Comparison of ENCODE assay signal across 33 cellular contexts in the genomic region with DNA sequence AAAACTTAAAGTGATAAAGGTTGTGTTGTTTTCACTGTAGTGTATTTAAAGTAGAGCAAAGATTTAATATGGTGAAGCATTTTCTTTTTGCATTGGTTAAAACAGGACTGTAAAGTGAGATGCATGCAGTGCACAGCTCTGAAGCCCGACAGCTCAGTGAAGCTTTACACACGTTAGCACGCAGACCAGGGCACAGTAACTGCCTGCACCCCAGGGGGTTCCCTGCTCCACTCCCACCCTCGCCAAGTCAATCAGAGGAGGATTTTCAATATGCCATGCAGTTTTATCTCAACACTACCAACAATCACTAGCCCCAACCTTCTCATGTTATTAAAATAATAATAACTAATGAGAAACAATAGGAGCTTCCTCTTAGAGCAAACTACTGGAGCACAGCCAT. TPM values are rescaled to one million over a fixed set of nuclear protein-coding genes. Genes with fewer than 3 reads are reported as not detected.
"Had no signal": no experiment of that assay in that cellular context is flagged by ENCODE, and none has a peak within 500 bp of the region (broad histone marks: within the 10 kb centered on the region; RNA-seq: fewer than 3 reads in every experiment).

No MANE protein-coding gene starts in this region.

- H3K4me1 ChIP-seq: adrenal gland, psoas muscle had no signal

- H3K27me3 Mint-ChIP-seq: activated CD4-positive, alpha-beta T cell treated with anti-CD3 and anti-CD28 coated beads for 36 hours; activated naive CD8-positive, alpha-beta T cell treated with anti-CD3 and anti-CD28 coated beads for 36 hours; brain; naive thymus-derived CD4-positive, alpha-beta T cell; stimulated activated naive CD8-positive, alpha-beta T cell treated with anti-CD3 and anti-CD28 coated beads, Interleukin-15, amount 100 ng/mL, for 72 hours had no signal

- H3K27ac Mint-ChIP-seq: activated CD4-positive, alpha-beta T cell treated with anti-CD3 and anti-CD28 coated beads for 36 hours; activated naive CD4-positive, alpha-beta T cell treated with anti-CD3 and anti-CD28 coated beads for 36 hours; activated naive CD8-positive, alpha-beta T cell treated with anti-CD3 and anti-CD28 coated beads for 36 hours; mesothelial cell of epicardium had no signal

- ATAC-seq: gastrocnemius medialis had no signal

- H2AFZ ChIP-seq: hepatocyte had no signal

- H3K9me3 ChIP-seq: adrenal gland, gastrocnemius medialis, pancreas, psoas muscle, sigmoid colon, thyroid gland, upper lobe of left lung, vagina had no signal

- H3K36me3 ChIP-seq: adrenal gland, cardiac muscle cell, gastrocnemius medialis, thyroid gland, upper lobe of left lung had no signal

- H3K27me3 ChIP-seq: adrenal gland, cardiac muscle cell, dorsolateral prefrontal cortex, gastrocnemius medialis, hepatocyte, pancreas, sigmoid colon, thyroid gland, upper lobe of left lung, vagina had no signal

- FAIRE-seq: keratinocyte, pancreas, small intestine had no signal

- H3K79me2 ChIP-seq: hepatocyte had no signal

- H3K9me3 Mint-ChIP-seq: activated naive CD4-positive, alpha-beta T cell treated with anti-CD3 and anti-CD28 coated beads for 36 hours; activated naive CD8-positive, alpha-beta T cell treated with anti-CD3 and anti-CD28 coated beads for 36 hours; activated T-helper 1 cell treated with anti-CD3 and anti-CD28 coated beads, Interleukin-12 subunit alpha, Interleukin-12 subunit beta, Interleukin-2, Interleukin-4 antibody, amounts not matched to agents 30 ng/mL and 10 ng/mL and 1 ng/mL, durations not matched to agents 14 hours and 24 hours and 36 hours; brain; mesothelial cell of epicardium; naive thymus-derived CD4-positive, alpha-beta T cell; stimulated activated effector memory CD8-positive, alpha-beta T cell treated with anti-CD3 and anti-CD28 coated beads, Interleukin-12 subunit alpha, Interleukin-12 subunit beta, amount 100 ng/mL, for 72 hours; stimulated activated naive CD8-positive, alpha-beta T cell treated with anti-CD3 and anti-CD28 coated beads, Interleukin-15, amount 100 ng/mL, for 72 hours had no signal

- DNase-seq: activated CD4-positive, alpha-beta T cell treated with anti-CD3 and anti-CD28 coated beads for 36 hours; activated CD4-positive, CD25-positive, alpha-beta regulatory T cell; activated effector memory CD4-positive, alpha-beta T cell treated with anti-CD3 and anti-CD28 coated beads, Interleukin-2, amount 50 U/mL, for 16 hours; activated naive CD4-positive, alpha-beta T cell treated with anti-CD3 and anti-CD28 coated beads for 36 hours; activated naive CD8-positive, alpha-beta T cell treated with anti-CD3 and anti-CD28 coated beads for 36 hours; activated T-cell treated with anti-CD3 and anti-CD28 coated beads, Interleukin-2, amount 50 U/mL, for 1 hour; adrenal gland; aorta; dorsolateral prefrontal cortex; effector memory CD4-positive, alpha-beta T cell; erythroblast; gastrocnemius medialis; left cardiac atrium; left ventricle myocardium superior; naive thymus-derived CD4-positive, alpha-beta T cell; psoas muscle; sigmoid colon; small intestine; stimulated activated CD4-positive, alpha-beta T cell treated with anti-CD3 and anti-CD28 coated beads, Interleukin-4, amount 100 ng/mL, for 24 hours; stimulated activated naive CD8-positive, alpha-beta T cell treated with anti-CD3 and anti-CD28 coated beads, Interleukin-15, amount 100 ng/mL, for 72 hours; upper lobe of left lung had no signal

- H3K4me3 Mint-ChIP-seq: activated CD4-positive, alpha-beta T cell treated with anti-CD3 and anti-CD28 coated beads for 36 hours; activated naive CD4-positive, alpha-beta T cell treated with anti-CD3 and anti-CD28 coated beads for 36 hours; activated naive CD8-positive, alpha-beta T cell treated with anti-CD3 and anti-CD28 coated beads for 36 hours; activated T-helper 1 cell treated with anti-CD3 and anti-CD28 coated beads, Interleukin-12 subunit alpha, Interleukin-12 subunit beta, Interleukin-2, Interleukin-4 antibody, amounts not matched to agents 30 ng/mL and 10 ng/mL and 1 ng/mL, durations not matched to agents 14 hours and 24 hours and 36 hours; brain; mesothelial cell of epicardium; naive thymus-derived CD4-positive, alpha-beta T cell; stimulated activated effector memory CD8-positive, alpha-beta T cell treated with anti-CD3 and anti-CD28 coated beads, Interleukin-12 subunit alpha, Interleukin-12 subunit beta, amount 100 ng/mL, for 72 hours; stimulated activated naive CD8-positive, alpha-beta T cell treated with anti-CD3 and anti-CD28 coated beads, Interleukin-15, amount 100 ng/mL, for 72 hours had no signal

- H3K27ac ChIP-seq: adrenal gland, cardiac muscle cell, coronary artery, gastrocnemius medialis, hepatocyte, pancreas, psoas muscle, sigmoid colon, thyroid gland, upper lobe of left lung had no signal

- H3K4me3 ChIP-seq: adrenal gland, cardiac muscle cell, coronary artery, dorsolateral prefrontal cortex, gastrocnemius medialis, hepatocyte, pancreas, psoas muscle, sigmoid colon, thyroid gland, upper lobe of left lung, vagina had no signal

- H3K4me2 ChIP-seq: hepatocyte had no signal

RNA-seq across cellular contexts. Expression of a gene that starts 28.1 kb away (rescaled TPM):
- total RNA-seq: activated CD4-positive, alpha-beta T cell treated with anti-CD3 and anti-CD28 coated beads for 36 hours; activated naive CD4-positive, alpha-beta T cell treated with anti-CD3 and anti-CD28 coated beads for 36 hours; activated naive CD8-positive, alpha-beta T cell treated with anti-CD3 and anti-CD28 coated beads for 36 hours; activated T-helper 1 cell treated with anti-CD3 and anti-CD28 coated beads, Interleukin-12 subunit alpha, Interleukin-12 subunit beta, Interleukin-2, Interleukin-4 antibody, amounts not matched to agents 30 ng/mL and 10 ng/mL and 1 ng/mL, durations not matched to agents 14 hours and 24 hours and 36 hours; aorta; gastrocnemius medialis; left cardiac atrium; left ventricle myocardium superior; psoas muscle had no signal
- polyA plus RNA-seq: aorta; cardiac muscle cell; naive thymus-derived CD4-positive, alpha-beta T cell; neural cell had no signal
